11 cellular contexts compared by ENCODE assay signal in the genomic region with DNA sequence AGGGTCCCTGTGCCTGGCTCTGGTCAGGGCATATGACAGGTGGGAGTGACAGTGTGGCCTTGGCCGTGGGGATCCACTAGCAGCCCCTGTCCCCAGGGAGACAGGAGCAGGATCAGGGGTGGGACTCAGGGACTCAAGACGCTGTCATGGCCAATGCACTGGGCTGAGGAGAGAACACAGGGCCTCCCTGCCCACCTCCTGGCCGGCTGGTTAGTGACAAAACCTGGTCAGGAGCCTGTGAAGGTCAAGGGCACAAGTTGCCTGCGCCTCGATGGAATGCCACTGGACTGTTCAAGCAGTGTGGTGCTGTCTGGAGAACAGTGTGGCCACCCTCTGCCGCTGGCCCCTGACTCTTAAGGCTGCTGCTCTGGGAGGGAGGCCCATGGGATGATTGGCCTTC.
"Had no signal": no experiment of that assay in that cellular context is flagged by ENCODE, and none has a peak within 500 bp of the region (broad histone marks: within the 10 kb centered on the region; RNA-seq: fewer than 3 reads in every experiment).

No MANE protein-coding gene starts in this region.

- H3K36me3 ChIP-seq: HAP-1 had no signal

- H3K4me1 Mint-ChIP-seq: GM23338, H9 had no signal

- ATAC-seq: GM23338, HCT116 had no signal

- H3K4me3 Mint-ChIP-seq: GM23338, H9, HFFc6 had no signal

- H3K4me3 ChIP-seq: GM23248, GM23338, HAP-1 had no signal

- H3K4me1 ChIP-seq: HAP-1 had no signal

- H3K9me3 ChIP-seq: HAP-1 had no signal

- H3K27ac Mint-ChIP-seq: GM23338, H9, HFFc6 had no signal

- FAIRE-seq: H1, H54 had no signal

- H3K9ac ChIP-seq: GM23248 had no signal

- H2AFZ ChIP-seq: GM23248, GM23338 had no signal

- DNase-seq: GM23248, GOT3, H7, H9, HCEC 1CT, HFFc6 had no signal

- H3K4me2 ChIP-seq: GM23338 had no signal

- H3K27ac ChIP-seq: GM23248 had no signal
